21 cellular contexts compared by ENCODE assay signal in the genomic region with DNA sequence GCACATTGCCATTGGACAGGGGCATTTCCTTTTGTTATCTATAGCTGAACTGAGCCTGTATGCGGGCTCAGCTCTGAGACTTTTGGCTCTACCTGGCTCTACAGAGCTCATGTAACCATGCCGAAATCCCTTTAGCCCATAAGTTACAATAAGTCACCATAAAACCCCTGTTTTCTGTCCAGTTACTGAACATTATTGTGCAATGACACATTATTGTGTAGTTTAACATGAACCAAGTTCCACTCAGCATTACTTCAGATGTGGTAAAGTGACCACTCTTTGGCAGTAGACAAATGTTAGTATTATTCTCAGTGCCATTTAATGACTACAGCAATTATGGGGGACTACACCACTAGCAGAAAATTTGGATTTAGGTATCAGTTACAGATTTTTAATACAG.
"Had no signal": no experiment of that assay in that cellular context is flagged by ENCODE, and none has a peak within 500 bp of the region (broad histone marks: within the 10 kb centered on the region; RNA-seq: fewer than 3 reads in every experiment).

No MANE protein-coding gene starts in this region.

- H3K9me3 ChIP-seq: neutrophil, ovary, prostate gland, right atrium auricular region, testis, uterus had no signal

- H3K4me1 Mint-ChIP-seq: activated CD4-positive, alpha-beta T cell treated with anti-CD3 and anti-CD28 coated beads for 36 hours; activated naive CD8-positive, alpha-beta T cell treated with anti-CD3 and anti-CD28 coated beads, Interleukin-2, amount 10 ng/mL, durations not matched to agents 7 days and 5 days; nephron had no signal

- H3K4me1 ChIP-seq: prostate gland, uterus had no signal

- H3K36me3 ChIP-seq: ovary, prostate gland, uterus had no signal

- H3K4me3 Mint-ChIP-seq: activated CD4-positive, alpha-beta T cell treated with anti-CD3 and anti-CD28 coated beads for 36 hours; activated naive CD4-positive, alpha-beta T cell treated with anti-CD3 and anti-CD28 coated beads for 36 hours; activated naive CD8-positive, alpha-beta T cell treated with anti-CD3 and anti-CD28 coated beads, Interleukin-2, amount 10 ng/mL, durations not matched to agents 7 days and 5 days; activated T-cell treated with anti-CD3 and anti-CD28 coated beads, Interleukin-2, amount 50 U/mL, for 4 hours; dendritic cell treated with granulocyte-macrophage colony-stimulating factor and Interleukin-4, amounts not matched to agents 40 ng/mL and 50 ng/mL, for 4 days; nephron; WTC11 had no signal

- H3K4me3 ChIP-seq: cardiac muscle cell, ovary, prostate gland, right atrium auricular region, testis, uterus had no signal

- ATAC-seq: activated CD4-positive, alpha-beta T cell treated with anti-CD3 and anti-CD28 coated beads for 36 hours; activated T-cell treated with anti-CD3 and anti-CD28 coated beads, Interleukin-2, amount 50 U/mL, for 4 hours; WTC11 had no signal

- H3K27me3 Mint-ChIP-seq: activated CD4-positive, alpha-beta T cell treated with anti-CD3 and anti-CD28 coated beads for 36 hours; activated naive CD8-positive, alpha-beta T cell treated with anti-CD3 and anti-CD28 coated beads, Interleukin-2, amount 10 ng/mL, durations not matched to agents 7 days and 5 days; dendritic cell treated with granulocyte-macrophage colony-stimulating factor and Interleukin-4, amounts not matched to agents 40 ng/mL and 50 ng/mL, for 4 days had no signal

- H3K27ac ChIP-seq: cardiac muscle cell, neutrophil, ovary, prostate gland, right atrium auricular region, testis, uterus had no signal

- H3K9me3 Mint-ChIP-seq: activated naive CD4-positive, alpha-beta T cell treated with anti-CD3 and anti-CD28 coated beads for 36 hours; activated naive CD8-positive, alpha-beta T cell treated with anti-CD3 and anti-CD28 coated beads, Interleukin-2, amount 10 ng/mL, durations not matched to agents 7 days and 5 days; activated T-cell treated with anti-CD3 and anti-CD28 coated beads, Interleukin-2, amount 50 U/mL, for 4 hours; dendritic cell treated with granulocyte-macrophage colony-stimulating factor and Interleukin-4, amounts not matched to agents 40 ng/mL and 50 ng/mL, for 4 days; nephron; WTC11 had no signal

- H3K27me3 ChIP-seq: cardiac muscle cell, neutrophil, ovary, right atrium auricular region, testis, uterus had no signal

- DNase-seq: activated CD4-positive, alpha-beta T cell treated with anti-CD3 and anti-CD28 coated beads for 36 hours; activated CD4-positive, alpha-beta T cell treated with anti-CD3 and anti-CD28 coated beads, Interleukin-2, amount 50 U/mL, for 4 hours; activated CD8-positive, alpha-beta memory T cell treated with anti-CD3 and anti-CD28 coated beads, Interleukin-2, amount 50 U/mL, for 48 hours; activated naive CD4-positive, alpha-beta T cell treated with anti-CD3 and anti-CD28 coated beads for 36 hours; activated naive CD8-positive, alpha-beta T cell treated with anti-CD3 and anti-CD28 coated beads, Interleukin-2, amount 10 ng/mL, durations not matched to agents 7 days and 5 days; activated T-cell treated with anti-CD3 and anti-CD28 coated beads, Interleukin-2, amount 50 U/mL, for 4 hours; effector CD8-positive, alpha-beta T cell; kidney; ovary; stimulated activated CD4-positive, alpha-beta T cell treated with anti-CD3 and anti-CD28 coated beads, Interleukin-1b, Interleukin-23, amount 100 ng/mL, for 48 hours; T-helper 9 cell; testis; trophoblast cell; uterus had no signal

- H3K27ac Mint-ChIP-seq: activated CD4-positive, alpha-beta T cell treated with anti-CD3 and anti-CD28 coated beads for 36 hours; activated naive CD4-positive, alpha-beta T cell treated with anti-CD3 and anti-CD28 coated beads for 36 hours; activated naive CD8-positive, alpha-beta T cell treated with anti-CD3 and anti-CD28 coated beads, Interleukin-2, amount 10 ng/mL, durations not matched to agents 7 days and 5 days; dendritic cell treated with granulocyte-macrophage colony-stimulating factor and Interleukin-4, amounts not matched to agents 40 ng/mL and 50 ng/mL, for 4 days; nephron; WTC11 had no signal
